18 cellular contexts compared by ENCODE assay signal in the genomic region with DNA sequence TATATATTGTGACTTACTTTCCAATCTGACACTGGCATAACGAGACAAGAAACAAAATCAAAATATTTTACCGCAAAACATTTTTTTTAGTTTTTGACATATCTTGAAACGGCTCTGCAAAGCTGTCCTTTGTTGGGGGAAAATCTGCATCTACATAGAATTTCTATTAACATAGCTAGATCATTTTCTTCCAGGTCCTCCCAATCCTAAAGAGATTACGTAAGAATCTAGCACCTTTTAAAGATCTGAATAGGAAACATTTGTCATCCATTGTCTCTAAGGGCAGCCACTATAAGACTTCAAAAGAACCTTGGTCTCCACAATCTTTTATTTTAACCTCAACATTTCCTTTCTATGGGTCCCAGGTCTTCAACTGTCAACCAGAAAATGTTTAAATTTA. TPM values are rescaled to one million over a fixed set of nuclear protein-coding genes. Genes with fewer than 3 reads are reported as not detected.
A peak's percentile ranks its signal among the peaks of the same experiment; 100 is the strongest.
DNase-seq lines count a peak whose midpoint lies in the region; ATAC-seq and TF ChIP-seq lines count a peak whose summit lies in the region.
"Had no signal": no experiment of that assay in that cellular context is flagged by ENCODE, and none has a peak within 500 bp of the region (broad histone marks: within the 10 kb centered on the region; RNA-seq: fewer than 3 reads in every experiment).

No MANE protein-coding gene starts in this region.

- 0 out of 2 replicates have a peak, but pooled peaks cover 4% of the 10 kb centered on the region for H3K9me3 ChIP-seq in Loucy (ENCODE audit: insufficient read depth, low read depth, low read length)

- no peak overlapping the region for H2AFZ ChIP-seq in Loucy (ENCODE audit: low read length)

- H3K9me2 ChIP-seq in Loucy (replicated peaks; ENCODE audit: low read depth, low read length) = no peaks in the 10 kb centered on the region

- DNase-seq in Calu3 (no peak), osteocyte (ENCODE audit: extremely low spot score, unreplicated experiment) (no peak), LoVo (ENCODE audit: low spot score) (no peak), OCI-M1 (lab: John Stamatoyannopoulos, UW) (no peak), KBM-7 (no peak)
- DNase-seq in effector memory CD8-positive, alpha-beta T cell = no peak
- DNase-seq: activated CD8-positive, alpha-beta memory T cell treated with anti-CD3 and anti-CD28 coated beads, Interleukin-2, amount 10 ng/mL, durations not matched to agents 7 days and 5 days; islet precursor cell; MV-4-11; NCI-H2171; right cardiac atrium; SHP77 treated with DMSO at 0.1 percent for 48 hours; stimulated activated CD4-positive, alpha-beta T cell treated with anti-CD3 and anti-CD28 coated beads, Interleukin-2, amount 100 ng/mL, for 24 hours had no signal

- no TSS peak for BruUV-seq in Calu3 (replicated peaks; lab: Mats Ljungman, UMichigan)

- peaks cover 10% of the 10 kb centered on the region for H3K9me3 Mint-ChIP-seq in Calu3 (ENCODE audit: low read depth, unreplicated experiment)
- no peaks in the 10 kb centered on the region for H3K9me3 Mint-ChIP-seq in effector memory CD8-positive, alpha-beta T cell
- peaks cover 11% of the 10 kb centered on the region for H3K9me3 Mint-ChIP-seq in osteocyte (ENCODE audit: unreplicated experiment)

- no peaks in the 10 kb centered on the region for H3K27me3 Mint-ChIP-seq in Calu3 (ENCODE audit: unreplicated experiment)
- H3K27me3 Mint-ChIP-seq in effector memory CD8-positive, alpha-beta T cell = peaks cover 0 to 9% of the 10 kb centered on the region in 2 donors
- no peaks in the 10 kb centered on the region for H3K27me3 Mint-ChIP-seq in osteocyte (ENCODE audit: unreplicated experiment)

- in situ Hi-C loops in KBM-7 (cut with MboI; ENCODE audit: low pct_unique_long_range_greater_than_20kb, low sequenced_read_pairs) = no loop called here

- H3K4me1 ChIP-seq in Loucy (ENCODE audit: insufficient read depth, low read length, poor library complexity, severe bottlenecking) = peaks cover 61% of the 10 kb centered on the region

- no peaks in the 10 kb centered on the region for H3K27me3 ChIP-seq in Loucy (ENCODE audit: insufficient read depth, low read length, poor library complexity, severe bottlenecking)

- intact Hi-C loops in Calu3 (cut with micrococcal nuclease; ENCODE audit: unreplicated experiment) = no loop called here

- H3K4me3 Mint-ChIP-seq in Calu3 (ENCODE audit: low read depth, unreplicated experiment) (peak overlapping the region; percentile 96), osteocyte (ENCODE audit: unreplicated experiment) (peak overlapping the region; percentile 90)
- H3K4me3 Mint-ChIP-seq in effector memory CD8-positive, alpha-beta T cell = peak overlapping the region; percentile 91 to 92

- H3K9ac ChIP-seq in Loucy (ENCODE audit: low read depth, low read length, poor library complexity, severe bottlenecking) = peak overlapping the region; percentile 94

- CTCF ChIA-PET in Calu3 (lab: Charles Lee) = no interaction called here

- H3K4me1 Mint-ChIP-seq in Calu3 (ENCODE audit: low read depth, unreplicated experiment) = peaks cover 25% of the 10 kb centered on the region
- peaks cover 28 to 33% of the 10 kb centered on the region in 2 donors for H3K4me1 Mint-ChIP-seq in effector memory CD8-positive, alpha-beta T cell (ENCODE audit: low read depth in 2 of 2)
- H3K4me1 Mint-ChIP-seq in osteocyte (ENCODE audit: unreplicated experiment) = peaks cover 25% of the 10 kb centered on the region

- H3K4me3 ChIP-seq in Loucy (ENCODE audit: low read length, poor library complexity, severe bottlenecking) = peak overlapping the region; percentile 86

- no peaks in the 10 kb centered on the region for H3K36me3 ChIP-seq in Loucy (ENCODE audit: insufficient read depth, low read length)

- H4K20me1 ChIP-seq in Loucy (ENCODE audit: insufficient read depth, low read length, poor library complexity, severe bottlenecking) = peaks cover 32% of the 10 kb centered on the region

- peaks cover 37% of the 10 kb centered on the region for H3K79me2 ChIP-seq in Loucy (ENCODE audit: insufficient read depth, low read length)

- H3K4me2 ChIP-seq in Loucy (ENCODE audit: low read depth, low read length, poor library complexity, severe bottlenecking) = peak overlapping the region; percentile 98

- no peak for ATAC-seq in effector memory CD8-positive, alpha-beta T cell (replicated peaks)
- no peak for ATAC-seq in HG03378 (IDR thresholded peaks at IDR 0.05; ENCODE audit: unreplicated experiment)
- ATAC-seq: activated CD8-positive, alpha-beta memory T cell treated with anti-CD3 and anti-CD28 coated beads, Interleukin-2, amount 10 ng/mL, durations not matched to agents 7 days and 5 days had no signal

- H3F3A ChIP-seq in Loucy (ENCODE audit: low read depth) = peaks cover 17% of the 10 kb centered on the region; the same call in 1 of the 2 replicates

- TF ChIP-seq CTCF in Calu3 (IDR thresholded peaks at IDR 0.05; ENCODE audit: unreplicated experiment) (no peak), Loucy (conservative IDR thresholded peaks at IDR 0.05; ENCODE audit: low read length) (no peak), osteocyte (IDR thresholded peaks at IDR 0.05) (no peak)

- H3K36me3 Mint-ChIP-seq in Calu3 (ENCODE audit: insufficient read depth, unreplicated experiment) (peaks cover 29% of the 10 kb centered on the region), osteocyte (ENCODE audit: unreplicated experiment) (no peaks in the 10 kb centered on the region)
- H3K36me3 Mint-ChIP-seq in effector memory CD8-positive, alpha-beta T cell (ENCODE audit: insufficient read depth) = peaks cover 20% of the 10 kb centered on the region

- H3K27ac Mint-ChIP-seq in Calu3 (ENCODE audit: unreplicated experiment) (peak overlapping the region; percentile 91), osteocyte (ENCODE audit: unreplicated experiment) (peak overlapping the region; percentile 94)
- no peak overlapping the region for H3K27ac Mint-ChIP-seq in effector memory CD8-positive, alpha-beta T cell

RNA-seq across cellular contexts. Expression of a gene that starts 1.2 kb away (rescaled TPM):
- total RNA-seq in Calu3 (2022) = 72.4 and 82.3 TPM in 2 replicates
- total RNA-seq in osteocyte = 83.4 and 87.2 TPM in 2 replicates

RNA-seq across cellular contexts. Expression of a gene that starts 55.3 kb away (rescaled TPM):
- total RNA-seq in Calu3 (2022) (not detected in 2 replicates), osteocyte (not detected in 2 replicates)
- total RNA-seq: activated CD8-positive, alpha-beta memory T cell treated with anti-CD3 and anti-CD28 coated beads, Interleukin-2, amount 10 ng/mL, durations not matched to agents 7 days and 5 days; epithelial cell of proximal tubule; G401; right cardiac atrium; urinary bladder had no signal

Comparison
In these comparisons a context has a peak if more than half of its experiments do, and no peak if none do; other contexts are left out.
1. H3K27ac Mint-ChIP-seq: peak in Calu3 (single experiment) and osteocyte (single experiment); none in effector memory CD8-positive, alpha-beta T cell (0 of 2).
2. Peak in every context shown above with its lines, with median percentiles within 50 percentile points of each other: H3K4me3 Mint-ChIP-seq.